Comparison of ENCODE assay signal across 9 cellular contexts in genomic region chr1:192983349-192983980, GRCh38.
A peak's percentile ranks its signal among the peaks of the same experiment; 100 is the strongest.
DNase-seq lines count a peak whose midpoint lies in the region; ATAC-seq and TF ChIP-seq lines count a peak whose summit lies in the region.
"Had no signal": no experiment of that assay in that cellular context is flagged by ENCODE, and none has a peak within 500 bp of the region (broad histone marks: within the 10 kb centered on the region; RNA-seq: fewer than 3 reads in every experiment).

No MANE protein-coding gene starts in this region.

- DNase-seq in kidney tubule cell (ENCODE audit: low spot score) (peak; percentile 65), globus pallidus (ENCODE audit: low spot score) (no peak), retina (no peak), transverse colon (no peak), anterior cingulate cortex (lab: John Stamatoyannopoulos, UW) (no peak)
- DNase-seq: SIG-M5 had no signal

- in situ Hi-C loops in transverse colon (cut with MboI; ENCODE audit: low pct_ligation_motif_present in 1 of 4, low pct_unique_long_range_greater_than_20kb in 1 of 4, low sequenced_read_pairs in 3 of 4): no loop called here

- intact Hi-C loops in transverse colon (cut with DNase I; ENCODE audit: low total_unique reads): no loop called here

- ATAC-seq in GM18858 (IDR thresholded peaks at IDR 0.05; ENCODE audit: unreplicated experiment) (peak; percentile 87), GM21576 (IDR thresholded peaks at IDR 0.05; ENCODE audit: unreplicated experiment) (peak; percentile 88), HG03520 (IDR thresholded peaks at IDR 0.05; ENCODE audit: unreplicated experiment) (peak; percentile 82)

- no peaks in the 10 kb centered on the region for H3K27me3 ChIP-seq in transverse colon

- no peaks in the 10 kb centered on the region for H3K36me3 ChIP-seq in transverse colon

- H3K4me3 ChIP-seq in transverse colon: no peak overlapping the region

- WGBS in transverse colon (ENCODE audit: low coverage in 1 of 2), 2 donors: 70 to 72% methylated on average over 6 of the region's 6 CpGs

- H3K4me1 ChIP-seq in transverse colon: peaks cover 0 to 4% (median 2%) of the 10 kb centered on the region in 4 donors

- TF ChIP-seq EP300 in transverse colon (IDR thresholded peaks at IDR 0.05; ENCODE audit: low read depth): no peak

- TF ChIP-seq POLR2A in transverse colon (IDR thresholded peaks at IDR 0.05): no peak

- no peaks in the 10 kb centered on the region for H3K9me3 ChIP-seq in transverse colon

- no peak overlapping the region for H3K27ac ChIP-seq in transverse colon

- TF ChIP-seq CTCF in transverse colon (IDR thresholded peaks at IDR 0.05): no peak
